In the genomic region with DNA sequence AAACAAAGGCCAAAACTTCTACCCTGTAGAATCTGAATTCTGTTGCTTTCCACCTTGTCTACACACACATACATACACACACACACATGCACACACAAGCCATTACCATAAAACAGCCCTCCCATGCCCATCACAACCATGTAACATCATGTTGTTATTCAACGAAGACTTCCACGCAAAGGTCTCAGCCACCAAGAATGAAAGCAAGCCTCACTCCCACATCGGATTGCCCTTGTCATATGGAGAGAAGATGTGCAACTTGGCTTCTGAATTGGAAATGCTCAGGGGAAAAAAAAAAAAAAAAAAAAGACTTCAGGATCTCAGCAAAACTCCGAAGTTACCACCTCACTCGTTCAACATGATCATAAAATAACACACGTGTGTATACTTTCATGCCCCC, we compare ENCODE assay signal across 18 cellular contexts.
DNase-seq lines count a peak whose midpoint lies in the region; ATAC-seq, FAIRE-seq and TF ChIP-seq lines count a peak whose summit lies in the region.
"Had no signal": no experiment of that assay in that cellular context is flagged by ENCODE, and none has a peak within 500 bp of the region (broad histone marks: within the 10 kb centered on the region; RNA-seq: fewer than 3 reads in every experiment).

No MANE protein-coding gene starts in this region.

- TF ChIP-seq CTCF in A673 (conservative IDR thresholded peaks at IDR 0.05; ENCODE audit: low read depth, low read length) (no peak), CD14-positive monocyte (IDR thresholded peaks at IDR 0.05) (no peak), foreskin fibroblast (IDR thresholded peaks at IDR 0.05; ENCODE audit: low read depth, low read length) (no peak)

- CTCF ChIA-PET in A673 (lab: Charles Lee), result no interaction called here

- no peak overlapping the region for H3K4me3 Mint-ChIP-seq in CD14-positive monocyte
- no peak overlapping the region for H3K4me3 Mint-ChIP-seq in activated T-helper 17 cell treated with anti-CD3 and anti-CD28 coated beads, Interleukin-2, amount 50 U/mL, for 72 hours
- H3K4me3 Mint-ChIP-seq: CD4-positive, alpha-beta memory T cell had no signal

- no peak for DNase-seq in A673 (ENCODE audit: low spot score)
- DNase-seq in CD14-positive monocyte (ENCODE audit: low spot score), result no peak
- peak; percentile 41 to 74 for DNase-seq in foreskin fibroblast
- no peak for DNase-seq in SHP77 treated with DMSO at 0.1 percent for 48 hours (lab: John Stamatoyannopoulos, UW)
- no peak for DNase-seq in frontal cortex (ENCODE audit: low spot score in 2 of 2)
- DNase-seq: AML-193; CD4-positive, alpha-beta memory T cell; DMS153; DMS79; GDM1; GM23248 had no signal

- H3K4me3 ChIP-seq in A673 (ENCODE audit: low read depth, low read length, poor library complexity, severe bottlenecking) (no peak overlapping the region), foreskin fibroblast (ENCODE audit: low read depth in 1 of 2, low read length in 2 of 2) (no peak overlapping the region)
- H3K4me3 ChIP-seq: A549, GM23248, HAP-1 had no signal

- intact Hi-C loops in A673 (cut with micrococcal nuclease; ENCODE audit: unreplicated experiment), result no loop called here
- intact Hi-C loops in CD14-positive monocyte (cut with micrococcal nuclease), result no loop called here

- FAIRE-seq in frontal cortex (lab: Jason Lieb, UNC), result no peak
- FAIRE-seq: A549 had no signal

- H3K27me3 ChIP-seq in A673 (replicated peaks; ENCODE audit: insufficient read depth, low read depth, low read length, poor library complexity), result no peaks in the 10 kb centered on the region

- peaks cover 33% of the 10 kb centered on the region for H3K4me1 ChIP-seq in A673 (ENCODE audit: insufficient read depth, low read length, poor library complexity, severe bottlenecking)

- no peaks in the 10 kb centered on the region for H3K9me3 ChIP-seq in A673 (ENCODE audit: low read depth, low read length, poor library complexity, severe bottlenecking)
- H3K9me3 ChIP-seq: A549, HAP-1 had no signal

- peak overlapping the region; percentile 16 for H3K27ac ChIP-seq in A673 (ENCODE audit: low read depth, low read length, poor library complexity, severe bottlenecking)
- H3K27ac ChIP-seq: 22Rv1, C4-2B, GM23248 had no signal

- H3K36me3 ChIP-seq in A673 (ENCODE audit: insufficient read depth, low read length, poor library complexity, severe bottlenecking), result no peaks in the 10 kb centered on the region
- H3K36me3 ChIP-seq: HAP-1 had no signal

- H3K27ac Mint-ChIP-seq in CD14-positive monocyte, result peak overlapping the region in 5 of 7 donors; percentile 20 to 88 (median 51)
- no peak overlapping the region for H3K27ac Mint-ChIP-seq in activated T-helper 17 cell treated with anti-CD3 and anti-CD28 coated beads, Interleukin-2, amount 50 U/mL, for 72 hours

- ATAC-seq in activated T-helper 17 cell treated with anti-CD3 and anti-CD28 coated beads, Interleukin-2, amount 50 U/mL, for 72 hours (replicated peaks), result peak; percentile 45
- no peak for ATAC-seq in GM21526 (IDR thresholded peaks at IDR 0.05; ENCODE audit: low FRiP score, unreplicated experiment)
- ATAC-seq in GM21528 (IDR thresholded peaks at IDR 0.05; ENCODE audit: low FRiP score, unreplicated experiment), result no peak
- ATAC-seq: A549 had no signal

- no TSS peak for BruUV-seq in A673 (replicated peaks; lab: Mats Ljungman, UMichigan)

- no peaks in the 10 kb centered on the region for H3K9me3 Mint-ChIP-seq in CD14-positive monocyte
- no peaks in the 10 kb centered on the region for H3K9me3 Mint-ChIP-seq in activated T-helper 17 cell treated with anti-CD3 and anti-CD28 coated beads, Interleukin-2, amount 50 U/mL, for 72 hours

- peaks cover 0 to 2% of the 10 kb centered on the region in 2 donors for H3K36me3 Mint-ChIP-seq in CD14-positive monocyte
- no peaks in the 10 kb centered on the region for H3K36me3 Mint-ChIP-seq in activated T-helper 17 cell treated with anti-CD3 and anti-CD28 coated beads, Interleukin-2, amount 50 U/mL, for 72 hours (ENCODE audit: low read depth)
- H3K36me3 Mint-ChIP-seq: CD4-positive, alpha-beta memory T cell had no signal

- POLR2A ChIA-PET in A673 (lab: Charles Lee; ENCODE audit: low non-redundant PET), result no interaction called here

- H3K27me3 Mint-ChIP-seq in CD14-positive monocyte (ENCODE audit: low read depth in 3 of 3), result peaks cover 0 to 5% (median 0%) of the 10 kb centered on the region in 3 donors
- H3K27me3 Mint-ChIP-seq in activated T-helper 17 cell treated with anti-CD3 and anti-CD28 coated beads, Interleukin-2, amount 50 U/mL, for 72 hours, result no peaks in the 10 kb centered on the region
- H3K27me3 Mint-ChIP-seq: CD4-positive, alpha-beta memory T cell had no signal

- H3K4me1 Mint-ChIP-seq in CD14-positive monocyte, result peaks cover 46% of the 10 kb centered on the region
- peaks cover 11% of the 10 kb centered on the region for H3K4me1 Mint-ChIP-seq in activated T-helper 17 cell treated with anti-CD3 and anti-CD28 coated beads, Interleukin-2, amount 50 U/mL, for 72 hours
- H3K4me1 Mint-ChIP-seq: CD4-positive, alpha-beta memory T cell had no signal

Comparison
In these comparisons a context has a peak if more than half of its experiments do, and no peak if none do; other contexts are left out.
1. DNase-seq: peak in foreskin fibroblast (2 of 2); none in A673 (single experiment), CD14-positive monocyte (single experiment), SHP77 treated with DMSO at 0.1 percent for 48 hours (single experiment) and frontal cortex (0 of 2).